Comparison of ENCODE assay signal across 23 cellular contexts in the genomic region with DNA sequence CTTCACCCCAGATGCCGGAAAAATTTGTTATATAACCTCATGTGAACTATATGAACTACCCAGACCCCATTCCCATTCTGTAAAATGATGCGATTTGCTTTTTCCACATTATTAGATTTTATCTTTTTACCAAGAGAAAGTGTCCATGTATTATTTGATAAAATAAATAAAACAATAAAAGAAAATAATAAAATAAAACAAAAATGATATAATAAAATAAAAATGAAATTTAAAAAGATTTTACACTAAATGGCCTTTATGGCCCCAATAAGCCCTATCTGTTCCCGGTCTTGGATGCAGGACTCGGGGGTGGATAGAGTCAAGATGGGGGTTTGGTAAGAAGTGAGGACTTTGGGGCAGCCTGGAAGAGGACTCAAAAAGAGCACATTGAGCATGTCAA.
A peak's percentile ranks its signal among the peaks of the same experiment; 100 is the strongest.
DNase-seq lines count a peak whose midpoint lies in the region; ATAC-seq, FAIRE-seq and TF ChIP-seq lines count a peak whose summit lies in the region.
"Had no signal": no experiment of that assay in that cellular context is flagged by ENCODE, and none has a peak within 500 bp of the region (broad histone marks: within the 10 kb centered on the region; RNA-seq: fewer than 3 reads in every experiment).

No MANE protein-coding gene starts in this region.

- no peaks in the 10 kb centered on the region for H3K36me3 ChIP-seq in H1 (ENCODE audit: control insufficient read depth in 2 of 4, insufficient read depth in 4 of 4, low read length in 3 of 4)
- no peaks in the 10 kb centered on the region for H3K36me3 ChIP-seq in prostate gland
- no peaks in the 10 kb centered on the region for H3K36me3 ChIP-seq in small intestine (ENCODE audit: control insufficient read depth in 2 of 2, insufficient read depth in 2 of 2, low read length in 2 of 2)
- H3K36me3 ChIP-seq: BE2C, BLaER1 had no signal

- no peak overlapping the region for H2BK20ac ChIP-seq in H1 (ENCODE audit: low read length)

- no peak for TF ChIP-seq EP300 in H1 (IDR thresholded peaks at IDR 0.05; ENCODE audit: borderline replicate concordance in 1 of 2, low read depth in 2 of 2, low read length in 2 of 2)

- H3K56ac ChIP-seq in H1 (replicated peaks; ENCODE audit: insufficient read length, low read depth, low read length) = no peak overlapping the region

- POLR2A ChIA-PET in WTC11 (lab: Charles Lee) = no interaction called here
- POLR2A ChIA-PET in H1 (lab: Charles Lee; ENCODE audit: partially characterized antibody) = no interaction called here

- H3K14ac ChIP-seq in H1 (ENCODE audit: insufficient read length) = no peak overlapping the region

- no peak overlapping the region for H3K4ac ChIP-seq in H1 (replicated peaks; ENCODE audit: insufficient read length, low read depth, low read length)

- H2BK5ac ChIP-seq in H1 (ENCODE audit: low read depth, low read length) = no peak overlapping the region

- TF ChIP-seq POLR2A in H1 (IDR thresholded peaks at IDR 0.05; ENCODE audit: control extremely low read depth in 1 of 2, low read depth in 2 of 2, low read length in 2 of 2) (no peak), prostate gland (IDR thresholded peaks at IDR 0.05) (no peak)

- H3K27me3 ChIP-seq in H1 (replicated peaks in 1 of 4; ENCODE audit: control insufficient read depth in 3 of 4, extremely low read depth in 1 of 4, insufficient read depth in 3 of 4, low read length in 3 of 4) (no peaks in the 10 kb centered on the region; a peak in 1 of 7 replicates), prostate gland (replicated peaks; ENCODE audit: insufficient read depth) (no peaks in the 10 kb centered on the region), small intestine (ENCODE audit: control insufficient read depth in 2 of 2, insufficient read depth in 2 of 2, low read length in 2 of 2) (peaks cover 0 to 8% of the 10 kb centered on the region in 2 donors)
- H3K27me3 ChIP-seq: BE2C, BLaER1 had no signal

- CTCF ChIA-PET in WTC11 (lab: Charles Lee) (interaction anchor here (1.8 kb wide), 1 partner anchor 14 kb away, joined by 7 read pairs; no protein-coding TSS in a partner anchor), H1 (lab: Charles Lee; ENCODE audit: partially characterized antibody) (interaction anchor here (0.6 to 14.2 kb wide), 4 partner anchors 12 to 210 kb away, joined by 3 to 139 read pairs (median 5); no protein-coding TSS in a partner anchor)

- no peaks in the 10 kb centered on the region for H3K9me3 ChIP-seq in H1 (ENCODE audit: insufficient read depth in 2 of 2, low read depth in 1 of 2, low read length in 1 of 2)
- H3K9me3 ChIP-seq in prostate gland = no peaks in the 10 kb centered on the region
- H3K9me3 ChIP-seq in small intestine (ENCODE audit: control insufficient read depth, low read depth) = no peaks in the 10 kb centered on the region
- H3K9me3 ChIP-seq: BE2C, BLaER1, Caco-2 had no signal

- no peak overlapping the region for H2BK12ac ChIP-seq in H1 (ENCODE audit: low read depth, low read length)

- H2AFZ ChIP-seq in H1 (ENCODE audit: low read length) = peak overlapping the region; percentile 52; the same call in 1 of the 2 replicates

- H3K27ac ChIP-seq in H1 (ENCODE audit: low read depth, low read length) (no peak overlapping the region), prostate gland (no peak overlapping the region), small intestine (ENCODE audit: low read depth in 1 of 2, low read length in 1 of 2) (no peak overlapping the region)
- H3K27ac ChIP-seq: BLaER1 had no signal

- no peaks in the 10 kb centered on the region for H3K79me1 ChIP-seq in H1 (ENCODE audit: low read depth, low read length)

- FAIRE-seq in H1 (lab: Jason Lieb, UNC) = no peak
- peak; percentile 76 for FAIRE-seq in frontal cortex (lab: Jason Lieb, UNC)
- FAIRE-seq in small intestine (lab: Jason Lieb, UNC) = no peak
- FAIRE-seq: A204.1, D721Med, G401.6, GM12891, GM19239 had no signal

- no peak overlapping the region for H3K4me3 Mint-ChIP-seq in WTC11
- H3K4me3 Mint-ChIP-seq: CD14-positive monocyte; CD4-positive, CD25-positive, alpha-beta regulatory T cell; CD8-positive, alpha-beta T cell had no signal

- H3K9me3 Mint-ChIP-seq in WTC11 = no peaks in the 10 kb centered on the region
- H3K9me3 Mint-ChIP-seq: CD14-positive monocyte; CD4-positive, CD25-positive, alpha-beta regulatory T cell; CD8-positive, alpha-beta T cell had no signal

- ATAC-seq in WTC11 = no peak
- ATAC-seq: CD8-positive, alpha-beta T cell had no signal

- H4K20me1 ChIP-seq in H1 (replicated peaks in 1 of 2; ENCODE audit: control insufficient read depth in 1 of 2, insufficient read depth in 2 of 2, low read length in 2 of 2) = no peaks in the 10 kb centered on the region
- H4K20me1 ChIP-seq: BLaER1 had no signal

- 92% methylated on average over 4 of the region's 4 CpGs; no CpG with 5 or more reads in 1 of the 2 experiments for WGBS in H1 (ENCODE audit: extremely low coverage in 1 of 2, insufficient coverage in 1 of 2, insufficient read length in 1 of 2, insufficient replicate concordance in 2 of 2, low coverage in 1 of 2, low lambda C conversion rate in 2 of 2, missing lambda C conversion rate in 1 of 2), 2 experiments
- WGBS in prostate gland = 89% methylated on average over 4 of the region's 4 CpGs
- 75 to 84% (median 82%) methylated on average over 4 of the region's 4 CpGs for WGBS in small intestine, 3 donors

- H3K9ac ChIP-seq in H1 (replicated peaks in 1 of 4; ENCODE audit: extremely low read depth in 1 of 4, low read depth in 3 of 4, low read length in 3 of 4) = no peak overlapping the region
- H3K9ac ChIP-seq: BLaER1 had no signal

- no peak overlapping the region for H3K23ac ChIP-seq in H1 (ENCODE audit: insufficient read length)

- DNase-seq in WTC11 (ENCODE audit: low spot score) (no peak), H1 (ENCODE audit: low read depth in 1 of 2, low spot score in 2 of 2) (no peak), frontal cortex (ENCODE audit: low spot score in 2 of 2) (no peak), prostate gland (ENCODE audit: low spot score) (no peak), small intestine (no peak)
- DNase-seq in activated CD4-positive, CD25-positive, alpha-beta regulatory T cell (lab: John Stamatoyannopoulos, UW) = no peak
- DNase-seq: 8988T; ACHN; BE2C; C1 segment of cervical spinal cord; Caco-2; Calu3; CD4-positive, CD25-positive, alpha-beta regulatory T cell; CD8-positive, alpha-beta T cell; DMS79 treated with DMSO at 0.1 percent for 48 hours; GF-D8 had no signal

- no peak overlapping the region for H3K4me3 ChIP-seq in H1 (ENCODE audit: extremely low read depth in 1 of 4, insufficient read depth in 2 of 4, low read depth in 3 of 4, low read length in 4 of 4)
- H3K4me3 ChIP-seq in prostate gland = no peak overlapping the region
- no peak overlapping the region for H3K4me3 ChIP-seq in small intestine (ENCODE audit: low read depth in 1 of 2, low read length in 2 of 2)
- H3K4me3 ChIP-seq: BLaER1 had no signal

- H3K4me1 Mint-ChIP-seq in WTC11 = peaks cover 14% of the 10 kb centered on the region
- H3K4me1 Mint-ChIP-seq: CD14-positive monocyte; CD4-positive, CD25-positive, alpha-beta regulatory T cell had no signal

- H2BK15ac ChIP-seq in H1 (ENCODE audit: low read length) = no peak overlapping the region

- H3K4me1 ChIP-seq in H1 (replicated peaks in 1 of 4; ENCODE audit: control insufficient read depth in 3 of 4, insufficient read depth in 4 of 4, low read length in 3 of 4) (peaks cover 0 to 3% (median 0%) of the 10 kb centered on the region in 4 experiments; a peak in 2 of 7 replicates), prostate gland (replicated peaks) (no peaks in the 10 kb centered on the region), small intestine (ENCODE audit: control insufficient read depth in 2 of 2, insufficient read depth in 1 of 2, low read depth in 1 of 2, low read length in 1 of 2) (no peaks in the 10 kb centered on the region)
- H3K4me1 ChIP-seq: BE2C, Caco-2 had no signal

- H3K18ac ChIP-seq in H1 (ENCODE audit: extremely low read depth, low read length) = no peak overlapping the region

- no peaks in the 10 kb centered on the region for H3K79me2 ChIP-seq in H1 (ENCODE audit: control insufficient read depth in 1 of 2, insufficient read depth in 2 of 2, low read length in 2 of 2)

- H3K27ac Mint-ChIP-seq in WTC11 = no peak overlapping the region
- H3K27ac Mint-ChIP-seq: CD14-positive monocyte; CD4-positive, CD25-positive, alpha-beta regulatory T cell; CD8-positive, alpha-beta T cell had no signal

- H3K4me2 ChIP-seq in H1 (ENCODE audit: insufficient read depth in 1 of 2, low read depth in 2 of 2, low read length in 2 of 2) = no peak overlapping the region
- H3K4me2 ChIP-seq: BLaER1 had no signal

- H4K8ac ChIP-seq in H1 (ENCODE audit: extremely low read depth, insufficient read depth, low read length) = no peak overlapping the region

- no peak overlapping the region for H2AK5ac ChIP-seq in H1 (ENCODE audit: low read depth, low read length)

- intact Hi-C loops in prostate gland (cut with DNase I) = no loop called here

- no peaks in the 10 kb centered on the region for H3K27me3 Mint-ChIP-seq in WTC11 (ENCODE audit: low read depth)
- H3K27me3 Mint-ChIP-seq: CD4-positive, CD25-positive, alpha-beta regulatory T cell had no signal

- TF ChIP-seq CTCF in WTC11 (IDR thresholded peaks at IDR 0.05) (no peak), H1 (IDR thresholded peaks at IDR 0.05; ENCODE audit: control extremely low read depth in 1 of 3, insufficient read depth in 1 of 3, low read depth in 1 of 3, low read length in 3 of 3) (no peak), prostate gland (IDR thresholded peaks at IDR 0.05) (no peak)

- H3K36me3 Mint-ChIP-seq in WTC11 = no peaks in the 10 kb centered on the region
- H3K36me3 Mint-ChIP-seq: CD14-positive monocyte; CD4-positive, CD25-positive, alpha-beta regulatory T cell; CD8-positive, alpha-beta T cell had no signal

- peaks cover 1% of the 10 kb centered on the region for H3K23me2 ChIP-seq in H1 (ENCODE audit: low read depth, low read length)

- no peak overlapping the region for H2BK120ac ChIP-seq in H1 (replicated peaks; ENCODE audit: low read depth, low read length)

- no peak overlapping the region for H4K5ac ChIP-seq in H1 (ENCODE audit: insufficient read length, low read depth, low read length)

- no peak for TF ChIP-seq RAD21 in H1 (IDR thresholded peaks at IDR 0.05 in 1 of 2, conservative IDR thresholded peaks at IDR 0.05 in 1 of 2; ENCODE audit: low read depth in 2 of 2, low read length in 2 of 2)

- no peak overlapping the region for H4K91ac ChIP-seq in H1 (replicated peaks; ENCODE audit: insufficient read length, low read length)

TF ChIP-seq in WTC11, 78 proteins besides CTCF, POLR2A, EP300 and RAD21:
- TF ChIP-seq SOX15 (CRISPR knock-in tag; IDR thresholded peaks at IDR 0.05) = no peak
- TF ChIP-seq HMGA2 (CRISPR knock-in tag; IDR thresholded peaks at IDR 0.05) = peak; percentile 97
- no peak for TF ChIP-seq CREM (CRISPR knock-in tag; IDR thresholded peaks at IDR 0.05)
TF ChIP-seq in WTC11: peak in this region for 1.

TF ChIP-seq in H1, 55 proteins besides CTCF, POLR2A, EP300 and RAD21 (continues in another document):
- TF ChIP-seq CHD1 (IDR thresholded peaks at IDR 0.05; ENCODE audit: low read depth, low read length) = no peak
- no peak for TF ChIP-seq PHF8 (conservative IDR thresholded peaks at IDR 0.05; ENCODE audit: low read depth, low read length)
- no peak for TF ChIP-seq SP4 (IDR thresholded peaks at IDR 0.05; ENCODE audit: low read length)
- TF ChIP-seq TAF7 (optimal IDR thresholded peaks at IDR 0.05; ENCODE audit: borderline replicate concordance, low read depth, low read length) = no peak
- TF ChIP-seq KDM1A (IDR thresholded peaks at IDR 0.05; ENCODE audit: borderline replicate concordance, low read length) = no peak
- TF ChIP-seq TBP (IDR thresholded peaks at IDR 0.05; ENCODE audit: low read depth, low read length) = no peak
